In genomic region chr19:5472303-5472702, GRCh38 we compare ENCODE assay signal across 19 cellular contexts. TPM values are rescaled to one million over a fixed set of nuclear protein-coding genes. Genes with fewer than 3 reads are reported as not detected.
DNase-seq lines count a peak whose midpoint lies in the region; FAIRE-seq and TF ChIP-seq lines count a peak whose summit lies in the region.
"Had no signal": no experiment of that assay in that cellular context is flagged by ENCODE, and none has a peak within 500 bp of the region (broad histone marks: within the 10 kb centered on the region; RNA-seq: fewer than 3 reads in every experiment).

No MANE protein-coding gene starts in this region.

- no peaks in the 10 kb centered on the region for H3K9me1 ChIP-seq in keratinocyte (ENCODE audit: control insufficient read depth, extremely low read depth, insufficient read depth, low read length)

- H3K4me2 ChIP-seq in mammary epithelial cell (ENCODE audit: insufficient read depth, low read depth, low read length): no peak overlapping the region
- H3K4me2 ChIP-seq in keratinocyte (ENCODE audit: control insufficient read depth, extremely low read depth, insufficient read depth, low read depth, low read length): peak overlapping the region; percentile 25
- H3K4me2 ChIP-seq: BLaER1 had no signal

- no peaks in the 10 kb centered on the region for H3K9me3 Mint-ChIP-seq in MCF 10A (ENCODE audit: unreplicated experiment)
- H3K9me3 Mint-ChIP-seq in type B pancreatic cell: no peaks in the 10 kb centered on the region
- H3K9me3 Mint-ChIP-seq in activated T-helper 2 cell treated with anti-CD3 and anti-CD28 coated beads, Interferon-gamma antibody, Interleukin-2, Interleukin-4, amounts not matched to agents 10 μg/mL and 5 μg/mL and 100 μg/mL, durations not matched to agents 14 hours and 24 hours and 36 hours: no peaks in the 10 kb centered on the region

- no peak overlapping the region for H3K27ac ChIP-seq in mammary epithelial cell (ENCODE audit: insufficient read depth, low read depth, low read length)
- H3K27ac ChIP-seq in epithelial cell of prostate: no peak overlapping the region
- H3K27ac ChIP-seq in keratinocyte (ENCODE audit: control insufficient read depth, insufficient read depth, low read length): peak overlapping the region; percentile 6
- H3K27ac ChIP-seq: 22Rv1, BLaER1 had no signal

- H3K4me1 ChIP-seq in mammary epithelial cell (ENCODE audit: insufficient read depth, low read length) (peaks cover 1% of the 10 kb centered on the region), keratinocyte (ENCODE audit: control insufficient read depth, extremely low read depth, insufficient read depth, low read length) (peaks cover 27% of the 10 kb centered on the region)

- H2AFZ ChIP-seq in mammary epithelial cell (ENCODE audit: low read depth, low read length) (no peak overlapping the region), keratinocyte (ENCODE audit: control insufficient read depth, low read length) (no peak overlapping the region)

- H3K4me1 Mint-ChIP-seq in MCF 10A (ENCODE audit: insufficient read depth, unreplicated experiment) (peaks cover 6% of the 10 kb centered on the region), type B pancreatic cell (ENCODE audit: unreplicated experiment) (peaks cover 8% of the 10 kb centered on the region)
- no peaks in the 10 kb centered on the region for H3K4me1 Mint-ChIP-seq in activated T-helper 2 cell treated with anti-CD3 and anti-CD28 coated beads, Interferon-gamma antibody, Interleukin-2, Interleukin-4, amounts not matched to agents 10 μg/mL and 5 μg/mL and 100 μg/mL, durations not matched to agents 14 hours and 24 hours and 36 hours (ENCODE audit: low read depth)
- H3K4me1 Mint-ChIP-seq: CD8-positive, alpha-beta memory T cell had no signal

- in situ Hi-C loops in mammary epithelial cell (cut with MboI; ENCODE audit: low sequenced_read_pairs in 2 of 2): no loop called here

- H3K36me3 Mint-ChIP-seq in MCF 10A (ENCODE audit: insufficient read depth, unreplicated experiment) (no peaks in the 10 kb centered on the region), type B pancreatic cell (no peaks in the 10 kb centered on the region)
- H3K36me3 Mint-ChIP-seq in activated T-helper 2 cell treated with anti-CD3 and anti-CD28 coated beads, Interferon-gamma antibody, Interleukin-2, Interleukin-4, amounts not matched to agents 10 μg/mL and 5 μg/mL and 100 μg/mL, durations not matched to agents 14 hours and 24 hours and 36 hours (ENCODE audit: low read depth): no peaks in the 10 kb centered on the region
- H3K36me3 Mint-ChIP-seq: CD8-positive, alpha-beta memory T cell had no signal

- BruUV-seq in mammary epithelial cell (replicated peaks; lab: Mats Ljungman, UMichigan): no TSS peak
- BruUV-seq in MCF 10A (replicated peaks; lab: Mats Ljungman, UMichigan): no TSS peak

- no peaks in the 10 kb centered on the region for H3K27me3 ChIP-seq in mammary epithelial cell (ENCODE audit: insufficient read depth, low read length)
- peaks cover 7% of the 10 kb centered on the region for H3K27me3 ChIP-seq in keratinocyte (ENCODE audit: control insufficient read depth, extremely low read depth, insufficient read depth, low read length)
- H3K27me3 ChIP-seq: BLaER1 had no signal

- FAIRE-seq in keratinocyte (lab: Jason Lieb, UNC) (no peak), RCC 7860 (lab: Jason Lieb, UNC) (no peak)
- FAIRE-seq: GM12892, H54 had no signal

- H3K27me3 Mint-ChIP-seq in MCF 10A (ENCODE audit: insufficient read depth, unreplicated experiment) (peaks cover 18% of the 10 kb centered on the region), type B pancreatic cell (peaks cover 6% of the 10 kb centered on the region)
- no peaks in the 10 kb centered on the region for H3K27me3 Mint-ChIP-seq in activated T-helper 2 cell treated with anti-CD3 and anti-CD28 coated beads, Interferon-gamma antibody, Interleukin-2, Interleukin-4, amounts not matched to agents 10 μg/mL and 5 μg/mL and 100 μg/mL, durations not matched to agents 14 hours and 24 hours and 36 hours (ENCODE audit: low read depth)

- dilution Hi-C loops in mammary epithelial cell (cut with HindIII; ENCODE audit: low sequenced_read_pairs) (no loop called here), keratinocyte (cut with MboI; ENCODE audit: extremely low pct_ligation_motif_present, low sequenced_read_pairs) (no loop called here)

- DNase-seq in mammary epithelial cell (peak; percentile 51), MCF 10A (ENCODE audit: unreplicated experiment) (no peak), epithelial cell of prostate (ENCODE audit: low read depth, low spot score) (peak; percentile 33), keratinocyte (ENCODE audit: low read depth, low spot score) (peak; percentile 35), type B pancreatic cell (ENCODE audit: extremely low spot score, unreplicated experiment) (no peak), RCC 7860 (ENCODE audit: low spot score) (no peak)
- DNase-seq in activated T-helper 2 cell treated with anti-CD3 and anti-CD28 coated beads, Interferon-gamma antibody, Interleukin-2, Interleukin-4, amounts not matched to agents 10 μg/mL and 5 μg/mL and 100 μg/mL, durations not matched to agents 14 hours and 24 hours and 36 hours (ENCODE audit: low spot score): no peak
- DNase-seq in activated CD4-positive, alpha-beta T cell treated with anti-CD3 and anti-CD28 coated beads for 1 hour: no peak
- DNase-seq: AML-193; Caco-2; CD8-positive, alpha-beta memory T cell; DND-41; GDM1 had no signal

- no peaks in the 10 kb centered on the region for H3K36me3 ChIP-seq in mammary epithelial cell (ENCODE audit: insufficient read depth, low read length)
- H3K36me3 ChIP-seq in keratinocyte (ENCODE audit: control insufficient read depth in 2 of 2, extremely low read depth in 1 of 2, insufficient read depth in 2 of 2, low read length in 2 of 2): no peaks in the 10 kb centered on the region
- H3K36me3 ChIP-seq: BLaER1 had no signal

- H3K4me3 Mint-ChIP-seq in MCF 10A (ENCODE audit: unreplicated experiment) (no peak overlapping the region), type B pancreatic cell (no peak overlapping the region)
- H3K4me3 Mint-ChIP-seq in activated T-helper 2 cell treated with anti-CD3 and anti-CD28 coated beads, Interferon-gamma antibody, Interleukin-2, Interleukin-4, amounts not matched to agents 10 μg/mL and 5 μg/mL and 100 μg/mL, durations not matched to agents 14 hours and 24 hours and 36 hours (ENCODE audit: low read depth): no peak overlapping the region
- H3K4me3 Mint-ChIP-seq: CD8-positive, alpha-beta memory T cell had no signal

- intact Hi-C loops in mammary epithelial cell (cut with micrococcal nuclease) (no loop called here), MCF 10A (cut with micrococcal nuclease) (no loop called here)
- intact Hi-C loops in activated T-helper 2 cell treated with anti-CD3 and anti-CD28 coated beads, Interferon-gamma antibody, Interleukin-2, Interleukin-4, amounts not matched to agents 10 μg/mL and 5 μg/mL and 100 μg/mL, durations not matched to agents 14 hours and 24 hours and 36 hours (cut with micrococcal nuclease): no loop called here

- H3K79me2 ChIP-seq in mammary epithelial cell (ENCODE audit: insufficient read depth, low read length) (no peaks in the 10 kb centered on the region), keratinocyte (ENCODE audit: control insufficient read depth, insufficient read depth, low read length) (no peaks in the 10 kb centered on the region)

- no peaks in the 10 kb centered on the region for H3K9me3 ChIP-seq in mammary epithelial cell (replicated peaks; ENCODE audit: insufficient read depth, low read length)
- H3K9me3 ChIP-seq in keratinocyte (ENCODE audit: control insufficient read depth, low read depth, low read length): no peaks in the 10 kb centered on the region
- H3K9me3 ChIP-seq: BLaER1, Caco-2 had no signal

- WGBS in mammary epithelial cell (ENCODE audit: low coverage, missing lambda C conversion rate): 13% methylated on average over 14 of the region's 16 CpGs

- CTCF ChIA-PET in mammary epithelial cell (lab: Charles Lee; ENCODE audit: low non-redundant PET): no interaction called here
- CTCF ChIA-PET in MCF 10A (lab: Yijun Ruan, JAX): interaction anchor here (0.6 to 1.0 kb wide), 3 partner anchors 85 to 496 kb away, joined by 3 read pairs; no protein-coding TSS in a partner anchor

- TF ChIP-seq CTCF in mammary epithelial cell (conservative IDR thresholded peaks at IDR 0.05 in 1 of 2, IDR thresholded peaks at IDR 0.05 in 1 of 2; ENCODE audit: extremely low read depth in 1 of 2, insufficient read depth in 1 of 2, low read depth in 1 of 2, low read length in 2 of 2) (no peak), MCF 10A (IDR thresholded peaks at IDR 0.05; ENCODE audit: unreplicated experiment) (no peak), keratinocyte (optimal IDR thresholded peaks at IDR 0.05 in 1 of 3, IDR thresholded peaks at IDR 0.05 in 1 of 3, conservative IDR thresholded peaks at IDR 0.05 in 1 of 3; ENCODE audit: extremely low read depth in 1 of 3, insufficient read depth in 2 of 3, low read length in 3 of 3) (no peak), type B pancreatic cell (conservative IDR thresholded peaks at IDR 0.05) (no peak)

- H4K20me1 ChIP-seq in mammary epithelial cell (ENCODE audit: insufficient read depth, low read length) (no peaks in the 10 kb centered on the region), keratinocyte (ENCODE audit: control insufficient read depth, extremely low read depth, insufficient read depth, low read length) (peaks cover 2% of the 10 kb centered on the region)
- H4K20me1 ChIP-seq: BLaER1 had no signal

- no peak overlapping the region for H3K9ac ChIP-seq in mammary epithelial cell (ENCODE audit: insufficient read depth, low read length)
- H3K9ac ChIP-seq in keratinocyte (ENCODE audit: control insufficient read depth, extremely low read depth, insufficient read depth, low read length): no peak overlapping the region
- H3K9ac ChIP-seq: BLaER1 had no signal

- POLR2A ChIA-PET in MCF 10A (lab: Yijun Ruan, JAX): no interaction called here

- H3K27ac Mint-ChIP-seq in MCF 10A (ENCODE audit: low read depth, unreplicated experiment) (no peak overlapping the region), type B pancreatic cell (peak overlapping the region; percentile 60)
- no peak overlapping the region for H3K27ac Mint-ChIP-seq in activated T-helper 2 cell treated with anti-CD3 and anti-CD28 coated beads, Interferon-gamma antibody, Interleukin-2, Interleukin-4, amounts not matched to agents 10 μg/mL and 5 μg/mL and 100 μg/mL, durations not matched to agents 14 hours and 24 hours and 36 hours
- H3K27ac Mint-ChIP-seq: CD8-positive, alpha-beta memory T cell had no signal

- H3K4me3 ChIP-seq in mammary epithelial cell (replicated peaks in 1 of 3; ENCODE audit: insufficient read depth in 1 of 3, low read depth in 2 of 3, low read length in 3 of 3) (no peak overlapping the region), keratinocyte (ENCODE audit: control insufficient read depth in 2 of 3, extremely low read depth in 1 of 3, insufficient read depth in 2 of 3, low read depth in 1 of 3, low read length in 3 of 3) (no peak overlapping the region)
- H3K4me3 ChIP-seq: BLaER1 had no signal

RNA-seq across cellular contexts. Expression of gene ZNRF4, which starts 17.1 kb away (rescaled TPM):
- total RNA-seq in mammary epithelial cell: not detected
- not detected for polyA plus RNA-seq in mammary epithelial cell
- polyA minus RNA-seq in mammary epithelial cell: not detected
- total RNA-seq in MCF 10A (2022): not detected in 2 replicates
- not detected in 3 replicates for polyA plus RNA-seq in keratinocyte
- polyA plus RNA-seq in keratinocyte (2011; ENCODE audit: low read depth): not detected
- not detected in 2 replicates for polyA plus RNA-seq in keratinocyte (2011; cell fraction: cytosol; rRNA removed)
- not detected in 2 replicates for polyA plus RNA-seq in keratinocyte (2011; cell fraction: nucleus; rRNA removed)
- polyA plus RNA-seq in keratinocyte (2012; ENCODE audit: low replicate concordance): not detected in 2 replicates
- not detected in 3 replicates for polyA minus RNA-seq in keratinocyte
- not detected for polyA minus RNA-seq in keratinocyte (2011; cell fraction: cytosol; rRNA and poly(A)+ RNA removed)
- polyA minus RNA-seq in keratinocyte (2011; cell fraction: nucleus; rRNA and poly(A)+ RNA removed): not detected in 2 replicates
- total RNA-seq in type B pancreatic cell (ENCODE audit: low replicate concordance): not detected in 2 replicates
- total RNA-seq in activated T-helper 2 cell treated with anti-CD3 and anti-CD28 coated beads, Interferon-gamma antibody, Interleukin-2, Interleukin-4, amounts not matched to agents 10 μg/mL and 5 μg/mL and 100 μg/mL, durations not matched to agents 14 hours and 24 hours and 36 hours: not detected in 2 replicates
- total RNA-seq: A673; Caco-2; CD8-positive, alpha-beta memory T cell; HT1080 had no signal
- polyA plus RNA-seq: CD8-positive, alpha-beta memory T cell had no signal

Comparison
In these comparisons a context has a peak if more than half of its experiments do, and no peak if none do; other contexts are left out.
1. DNase-seq: peak in mammary epithelial cell (single experiment), epithelial cell of prostate (single experiment) and keratinocyte (single experiment); none in MCF 10A (single experiment), type B pancreatic cell (single experiment), activated T-helper 2 cell treated with anti-CD3 and anti-CD28 coated beads, Interferon-gamma antibody, Interleukin-2, Interleukin-4, amounts not matched to agents 10 μg/mL and 5 μg/mL and 100 μg/mL, durations not matched to agents 14 hours and 24 hours and 36 hours (single experiment), activated CD4-positive, alpha-beta T cell treated with anti-CD3 and anti-CD28 coated beads for 1 hour (single experiment) and RCC 7860 (single experiment).